11 cellular contexts compared by ENCODE assay signal in the genomic region with DNA sequence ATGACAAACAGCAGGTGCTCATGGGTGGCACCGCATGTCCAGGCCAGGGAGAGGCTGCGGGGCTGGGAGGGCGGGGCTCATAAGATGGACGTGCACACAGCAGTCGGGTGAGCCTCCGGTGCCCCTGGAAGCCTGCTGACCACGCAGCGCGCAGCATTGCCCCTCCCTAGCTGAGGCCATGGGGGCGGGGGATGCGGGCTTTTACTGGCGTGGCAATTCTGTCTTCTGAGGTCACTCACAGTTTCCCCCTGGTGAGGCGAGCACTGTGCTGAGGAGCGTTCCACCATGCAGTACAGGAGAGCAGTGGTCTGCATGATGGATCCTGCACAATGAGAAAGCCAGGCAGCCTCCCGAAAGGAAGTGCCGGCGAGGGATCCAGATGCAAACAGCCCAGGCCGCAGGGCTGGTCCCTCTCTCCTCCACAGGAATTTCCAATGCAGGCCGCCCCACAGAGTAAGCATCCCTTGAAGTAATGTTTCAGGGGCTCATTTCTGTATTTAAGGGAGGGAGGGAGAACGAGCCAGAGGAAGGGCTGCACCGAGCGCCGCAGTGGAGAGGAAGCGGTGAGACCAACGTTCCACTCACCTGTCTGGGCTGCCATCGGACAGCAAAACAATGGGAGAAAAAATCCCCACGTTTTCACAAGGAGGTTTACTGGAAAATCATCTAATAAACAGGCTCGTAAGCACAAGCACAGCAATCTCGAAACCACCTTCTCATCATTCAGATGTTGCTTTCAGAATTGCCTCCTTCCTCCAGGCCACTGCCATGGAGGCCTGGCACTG. TPM values are rescaled to one million over a fixed set of nuclear protein-coding genes. Genes with fewer than 3 reads are reported as not detected.
DNase-seq lines count a peak whose midpoint lies in the region; ATAC-seq and TF ChIP-seq lines count a peak whose summit lies in the region.
"Had no signal": no experiment of that assay in that cellular context is flagged by ENCODE, and none has a peak within 500 bp of the region (broad histone marks: within the 10 kb centered on the region; RNA-seq: fewer than 3 reads in every experiment).

No MANE protein-coding gene starts in this region.

- no peaks in the 10 kb centered on the region for H3K36me3 Mint-ChIP-seq in T-helper 1 cell treated with Interleukin-12 subunit alpha and Interleukin-12 subunit beta and Interleukin-4 antibody, amounts not matched to agents 30 μg/mL and 1 μg/mL, for 36 hours (ENCODE audit: low read depth)

- H3K27ac ChIP-seq in lower lobe of right lung: no peak overlapping the region
- no peak overlapping the region for H3K27ac ChIP-seq in sigmoid colon

- TF ChIP-seq CTCF in lower lobe of right lung (IDR thresholded peaks at IDR 0.05) (no peak), sigmoid colon (IDR thresholded peaks at IDR 0.05) (no peak)

- intact Hi-C loops in lower lobe of right lung (cut with DNase I): no loop called here
- intact Hi-C loops in sigmoid colon (cut with DNase I): no loop called here

- no peak for TF ChIP-seq POLR2A in sigmoid colon (IDR thresholded peaks at IDR 0.05)

- no peaks in the 10 kb centered on the region for H3K9me3 Mint-ChIP-seq in T-helper 1 cell treated with Interleukin-12 subunit alpha and Interleukin-12 subunit beta and Interleukin-4 antibody, amounts not matched to agents 30 μg/mL and 1 μg/mL, for 36 hours

- H3K9me3 ChIP-seq in lower lobe of right lung: no peaks in the 10 kb centered on the region
- no peaks in the 10 kb centered on the region for H3K9me3 ChIP-seq in sigmoid colon

- H3K4me3 ChIP-seq in lower lobe of right lung: peak overlapping the region; percentile 3
- H3K4me3 ChIP-seq in sigmoid colon: no peak overlapping the region

- H3K27me3 ChIP-seq in lower lobe of right lung (ENCODE audit: low read depth) (peaks cover 5% of the 10 kb centered on the region), sigmoid colon (peaks cover 0 to 13% (median 0%) of the 10 kb centered on the region in 3 donors)

- no peaks in the 10 kb centered on the region for H3K27me3 Mint-ChIP-seq in T-helper 1 cell treated with Interleukin-12 subunit alpha and Interleukin-12 subunit beta and Interleukin-4 antibody, amounts not matched to agents 30 μg/mL and 1 μg/mL, for 36 hours (ENCODE audit: low read depth)
- H3K27me3 Mint-ChIP-seq: naive B cell had no signal

- ATAC-seq in lower lobe of right lung (no peak), GM21367 (IDR thresholded peaks at IDR 0.05; ENCODE audit: unreplicated experiment) (no peak), HG02623 (IDR thresholded peaks at IDR 0.05; ENCODE audit: unreplicated experiment) (no peak)

- H3K36me3 ChIP-seq in lower lobe of right lung (no peaks in the 10 kb centered on the region), sigmoid colon (no peaks in the 10 kb centered on the region)

- H3K27ac Mint-ChIP-seq in T-helper 1 cell treated with Interleukin-12 subunit alpha and Interleukin-12 subunit beta and Interleukin-4 antibody, amounts not matched to agents 30 μg/mL and 1 μg/mL, for 36 hours: peak overlapping the region; percentile 87

- H3K4me3 Mint-ChIP-seq in T-helper 1 cell treated with Interleukin-12 subunit alpha and Interleukin-12 subunit beta and Interleukin-4 antibody, amounts not matched to agents 30 μg/mL and 1 μg/mL, for 36 hours: peak overlapping the region; percentile 65
- H3K4me3 Mint-ChIP-seq: naive B cell had no signal

- peak; percentile 27 for DNase-seq in activated T-cell treated with anti-CD3 and anti-CD28 coated beads for 4 hours
- DNase-seq in lower lobe of right lung: no peak
- DNase-seq in stimulated activated CD8-positive, alpha-beta memory T cell treated with anti-CD3 and anti-CD28 coated beads, Interleukin-4, amount 100 ng/mL, for 48 hours: peak; percentile 75
- no peak for DNase-seq in sigmoid colon
- DNase-seq: amniotic stem cell, Calu3, naive B cell had no signal

- no peaks in the 10 kb centered on the region for H3K4me1 ChIP-seq in lower lobe of right lung
- H3K4me1 ChIP-seq in sigmoid colon: no peaks in the 10 kb centered on the region

- TF ChIP-seq EP300 in sigmoid colon (IDR thresholded peaks at IDR 0.05): no peak

- WGBS in sigmoid colon, 2 donors: 76 to 77% methylated on average over 29 of the region's 29 CpGs

- peaks cover 52% of the 10 kb centered on the region for H3K4me1 Mint-ChIP-seq in T-helper 1 cell treated with Interleukin-12 subunit alpha and Interleukin-12 subunit beta and Interleukin-4 antibody, amounts not matched to agents 30 μg/mL and 1 μg/mL, for 36 hours (ENCODE audit: low read depth)

RNA-seq across cellular contexts. Expression of a gene that starts 56.0 kb away (rescaled TPM):
- total RNA-seq in lower lobe of right lung: 6.0 TPM
- under 1 TPM; 0.28 to 0.68 (median 0.34) TPM for total RNA-seq in sigmoid colon
- 1 to 10 TPM in 1 of 3 donors, under 1 TPM in 2; 0.46 to 9.3 (median 0.60) TPM for polyA plus RNA-seq in sigmoid colon
- total RNA-seq: Calu3, frontal cortex had no signal

Comparison
In these comparisons a context has a peak if more than half of its experiments do, and no peak if none do; other contexts are left out.
1. DNase-seq: peak in activated T-cell treated with anti-CD3 and anti-CD28 coated beads for 4 hours (single experiment) and stimulated activated CD8-positive, alpha-beta memory T cell treated with anti-CD3 and anti-CD28 coated beads, Interleukin-4, amount 100 ng/mL, for 48 hours (single experiment); none in lower lobe of right lung (single experiment) and sigmoid colon (single experiment).